ENCODE assay signal across 8 cellular contexts in the genomic region with DNA sequence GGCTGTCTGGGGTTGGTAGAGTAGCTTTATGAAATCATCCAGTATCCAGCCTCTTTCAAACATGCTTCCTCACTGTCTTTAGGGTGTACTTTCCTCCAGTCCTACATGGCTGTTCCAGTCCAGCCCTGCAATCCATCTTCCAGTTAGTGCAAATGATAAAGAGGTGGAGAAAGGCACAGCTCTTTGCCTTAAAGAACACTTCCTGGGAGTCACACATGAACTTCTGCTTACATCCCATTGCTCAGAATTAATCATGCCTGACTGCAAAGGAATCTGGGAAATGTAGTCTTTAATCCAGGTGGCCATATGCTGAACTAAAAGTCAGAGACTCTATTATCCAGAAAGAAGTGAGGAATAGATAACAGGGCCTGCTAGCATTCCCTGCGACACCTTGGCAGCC.
A peak's percentile ranks its signal among the peaks of the same experiment; 100 is the strongest.
DNase-seq lines count a peak whose midpoint lies in the region; ATAC-seq and TF ChIP-seq lines count a peak whose summit lies in the region.

No MANE protein-coding gene starts in this region.

- H3K4me3 ChIP-seq in HFF-Myc (replicated peaks; ENCODE audit: low read depth, low read length) = no peak overlapping the region
- no peak overlapping the region for H3K4me3 ChIP-seq in fibroblast of the aortic adventitia (ENCODE audit: low read depth, low read length)

- peaks cover 8 to 10% of the 10 kb centered on the region in 2 donors for H3K27me3 Mint-ChIP-seq in stimulated activated naive B cell treated with anti-CD40 and anti-IgM and Interleukin-4, amounts not matched to agents 10 μg/mL and 1 μg/mL and 100 μg/mL, for 72 hours
- H3K27me3 Mint-ChIP-seq in activated CD4-positive, alpha-beta T cell treated with anti-CD3 and anti-CD28 coated beads, Interleukin-2, amount 10 ng/mL, durations not matched to agents 7 days and 5 days = peaks cover 7% of the 10 kb centered on the region

- no peak overlapping the region for H3K27ac Mint-ChIP-seq in stimulated activated naive B cell treated with anti-CD40 and anti-IgM and Interleukin-4, amounts not matched to agents 10 μg/mL and 1 μg/mL and 100 μg/mL, for 72 hours
- H3K27ac Mint-ChIP-seq in activated CD4-positive, alpha-beta T cell treated with anti-CD3 and anti-CD28 coated beads, Interleukin-2, amount 10 ng/mL, durations not matched to agents 7 days and 5 days = no peak overlapping the region

- no peak for TF ChIP-seq CTCF in HFF-Myc (IDR thresholded peaks at IDR 0.05; ENCODE audit: low read depth, low read length, missing control alignments)
- TF ChIP-seq CTCF in fibroblast of the aortic adventitia (IDR thresholded peaks at IDR 0.05; ENCODE audit: insufficient read depth, low read length) = no peak

- peak; percentile 46 to 64 for ATAC-seq in stimulated activated naive B cell treated with anti-CD40 and anti-IgM and Interleukin-4, amounts not matched to agents 10 μg/mL and 1 μg/mL and 100 μg/mL, for 72 hours (replicated peaks)

- H3K9me3 Mint-ChIP-seq in stimulated activated naive B cell treated with anti-CD40 and anti-IgM and Interleukin-4, amounts not matched to agents 10 μg/mL and 1 μg/mL and 100 μg/mL, for 72 hours = no peaks in the 10 kb centered on the region
- H3K9me3 Mint-ChIP-seq in activated CD4-positive, alpha-beta T cell treated with anti-CD3 and anti-CD28 coated beads, Interleukin-2, amount 10 ng/mL, durations not matched to agents 7 days and 5 days = no peaks in the 10 kb centered on the region

- H3K4me3 Mint-ChIP-seq in stimulated activated naive B cell treated with anti-CD40 and anti-IgM and Interleukin-4, amounts not matched to agents 10 μg/mL and 1 μg/mL and 100 μg/mL, for 72 hours = no peak overlapping the region
- H3K4me3 Mint-ChIP-seq in activated CD4-positive, alpha-beta T cell treated with anti-CD3 and anti-CD28 coated beads, Interleukin-2, amount 10 ng/mL, durations not matched to agents 7 days and 5 days = no peak overlapping the region

- H3K36me3 Mint-ChIP-seq in stimulated activated naive B cell treated with anti-CD40 and anti-IgM and Interleukin-4, amounts not matched to agents 10 μg/mL and 1 μg/mL and 100 μg/mL, for 72 hours = no peaks in the 10 kb centered on the region
- no peaks in the 10 kb centered on the region for H3K36me3 Mint-ChIP-seq in activated CD4-positive, alpha-beta T cell treated with anti-CD3 and anti-CD28 coated beads, Interleukin-2, amount 10 ng/mL, durations not matched to agents 7 days and 5 days (ENCODE audit: low read depth)

- POLR2A ChIA-PET in activated CD4-positive, alpha-beta T cell treated with anti-CD3 and anti-CD28 coated beads, Interleukin-2, amount 10 ng/mL, durations not matched to agents 7 days and 5 days (lab: Charles Lee) = no interaction called here

- peak; percentile 83 to 86 for DNase-seq in AML-193 (lab: John Stamatoyannopoulos, UW)
- DNase-seq in HFF-Myc (ENCODE audit: extremely low read depth, low read depth) = peak; percentile 17
- peak; percentile 90 for DNase-seq in RKO (ENCODE audit: low spot score)
- peak; percentile 76 for DNase-seq in fibroblast of the aortic adventitia (ENCODE audit: low read depth)
- no peak for DNase-seq in stimulated activated naive B cell treated with anti-CD40 and anti-IgM and Interleukin-4, amounts not matched to agents 10 μg/mL and 1 μg/mL and 100 μg/mL, for 72 hours
- DNase-seq in GOT3 (lab: John Stamatoyannopoulos, UW) = no peak
- DNase-seq in stimulated activated CD4-positive, alpha-beta T cell treated with anti-CD3 and anti-CD28 coated beads, Interleukin-2, amount 100 ng/mL, for 48 hours = no peak
- no peak for DNase-seq in activated CD4-positive, alpha-beta T cell treated with anti-CD3 and anti-CD28 coated beads, Interleukin-2, amount 10 ng/mL, durations not matched to agents 7 days and 5 days

- peaks cover 13 to 20% of the 10 kb centered on the region in 2 donors for H3K4me1 Mint-ChIP-seq in stimulated activated naive B cell treated with anti-CD40 and anti-IgM and Interleukin-4, amounts not matched to agents 10 μg/mL and 1 μg/mL and 100 μg/mL, for 72 hours
- H3K4me1 Mint-ChIP-seq in activated CD4-positive, alpha-beta T cell treated with anti-CD3 and anti-CD28 coated beads, Interleukin-2, amount 10 ng/mL, durations not matched to agents 7 days and 5 days = peaks cover 3% of the 10 kb centered on the region

- CTCF ChIA-PET in activated CD4-positive, alpha-beta T cell treated with anti-CD3 and anti-CD28 coated beads, Interleukin-2, amount 10 ng/mL, durations not matched to agents 7 days and 5 days (lab: Charles Lee) = no interaction called here

Comparison
In these comparisons a context has a peak if more than half of its experiments do, and no peak if none do; other contexts are left out.
1. DNase-seq: peak in AML-193 (2 of 2), HFF-Myc (single experiment), RKO (single experiment) and fibroblast of the aortic adventitia (single experiment); none in stimulated activated naive B cell treated with anti-CD40 and anti-IgM and Interleukin-4, amounts not matched to agents 10 μg/mL and 1 μg/mL and 100 μg/mL, for 72 hours (single experiment), GOT3 (single experiment), stimulated activated CD4-positive, alpha-beta T cell treated with anti-CD3 and anti-CD28 coated beads, Interleukin-2, amount 100 ng/mL, for 48 hours (0 of 2) and activated CD4-positive, alpha-beta T cell treated with anti-CD3 and anti-CD28 coated beads, Interleukin-2, amount 10 ng/mL, durations not matched to agents 7 days and 5 days (single experiment).